In genomic region chr17:2708585-2709172, GRCh38 we compare ENCODE assay signal across 1 cellular context.
TF ChIP-seq lines count a peak whose summit lies in the region.

No MANE protein-coding gene starts in this region.

TF ChIP-seq in HepG2, 621 proteins besides CTCF, POLR2A, EP300 and RAD21:
- TF ChIP-seq HIVEP1 (CRISPR knock-in tag; IDR thresholded peaks at IDR 0.05) (0 out of 2 replicates have a peak, but pooled peaks have one; percentile 16), KDM5A (IDR thresholded peaks at IDR 0.05; ENCODE audit: borderline replicate concordance, low read length) (no peak), AGO2 (optimal IDR thresholded peaks at IDR 0.05; ENCODE audit: low read depth, low read length) (peak; percentile 28)
TF ChIP-seq in HepG2: peak in this region for 2.
